1 cellular context compared by ENCODE assay signal in the genomic region with DNA sequence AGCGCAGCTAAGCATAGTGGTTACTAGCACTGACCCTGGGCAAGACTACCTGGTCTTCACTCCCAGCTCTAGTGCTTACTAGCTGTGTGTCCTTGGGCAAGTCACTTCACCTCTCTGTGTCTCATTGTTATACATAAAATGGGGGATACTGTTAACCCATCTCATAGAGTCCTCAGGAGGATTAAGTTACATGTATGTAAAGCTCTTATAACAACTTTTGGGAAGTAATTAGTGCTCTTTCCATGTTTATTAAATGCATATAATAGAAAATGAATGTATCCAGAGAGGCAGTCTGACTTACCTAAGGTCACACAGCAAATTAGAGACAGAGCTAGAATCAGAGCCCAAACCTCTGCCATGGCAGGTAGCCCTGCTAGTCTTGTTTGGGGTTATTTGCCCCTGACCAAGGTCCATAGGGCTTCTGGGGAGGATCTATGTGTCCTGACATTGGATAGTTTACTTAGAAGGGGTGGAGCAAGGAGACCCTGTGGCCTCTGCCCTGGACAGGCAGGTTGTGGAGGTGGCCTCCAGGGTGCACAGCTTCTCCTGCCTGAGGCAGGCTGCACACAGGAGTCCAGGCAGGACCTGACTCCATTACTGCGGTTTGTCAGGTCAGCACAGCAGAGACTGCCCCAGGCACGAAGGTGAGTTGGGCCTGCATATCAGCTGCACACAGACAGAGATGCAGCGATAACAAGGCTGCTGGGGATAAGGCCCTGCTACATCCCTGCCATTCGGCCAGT.
A peak's percentile ranks its signal among the peaks of the same experiment; 100 is the strongest.
TF ChIP-seq lines count a peak whose summit lies in the region.

No MANE protein-coding gene starts in this region.

TF ChIP-seq in A549, 52 proteins besides CTCF, POLR2A, EP300 and RAD21:
- peak; percentile 56 for TF ChIP-seq ZFP36 (IDR thresholded peaks at IDR 0.05; ENCODE audit: borderline replicate concordance, partially characterized antibody)
- TF ChIP-seq, protein P1, sequence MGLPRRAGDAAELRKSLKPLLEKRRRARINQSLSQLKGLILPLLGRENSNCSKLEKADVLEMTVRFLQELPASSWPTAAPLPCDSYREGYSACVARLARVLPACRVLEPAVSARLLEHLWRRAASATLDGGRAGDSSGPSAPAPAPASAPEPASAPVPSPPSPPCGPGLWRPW (IDR thresholded peaks at IDR 0.05) = no peak
- TF ChIP-seq, protein P2, sequence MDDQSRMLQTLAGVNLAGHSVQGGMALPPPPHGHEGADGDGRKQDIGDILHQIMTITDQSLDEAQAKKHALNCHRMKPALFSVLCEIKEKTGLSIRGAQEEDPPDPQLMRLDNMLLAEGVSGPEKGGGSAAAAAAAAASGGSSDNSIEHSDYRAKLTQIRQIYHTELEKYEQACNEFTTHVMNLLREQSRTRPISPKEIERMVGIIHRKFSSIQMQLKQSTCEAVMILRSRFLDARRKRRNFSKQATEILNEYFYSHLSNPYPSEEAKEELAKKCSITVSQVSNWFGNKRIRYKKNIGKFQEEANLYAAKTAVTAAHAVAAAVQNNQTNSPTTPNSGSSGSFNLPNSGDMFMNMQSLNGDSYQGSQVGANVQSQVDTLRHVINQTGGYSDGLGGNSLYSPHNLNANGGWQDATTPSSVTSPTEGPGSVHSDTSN (IDR thresholded peaks at IDR 0.05) = no peak
